In the genomic region with DNA sequence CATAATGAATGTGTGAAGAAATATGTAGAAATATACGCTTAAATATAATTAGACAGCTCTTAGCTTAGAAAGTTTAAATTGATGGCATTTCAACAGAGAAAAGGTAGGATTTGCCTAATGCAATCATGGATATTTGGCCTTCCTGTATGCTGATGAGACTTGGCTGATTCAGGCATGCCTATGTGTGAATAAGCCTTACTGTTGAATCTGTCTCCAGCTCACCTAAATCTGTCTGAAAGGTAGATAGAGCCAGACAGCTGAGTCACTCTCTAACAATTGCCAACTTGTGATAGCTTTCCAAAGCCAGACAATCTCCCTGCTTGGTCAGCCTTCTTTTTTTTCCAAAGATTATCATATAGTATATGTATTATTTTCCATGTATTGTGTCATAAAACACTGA, we compare ENCODE assay signal across 19 cellular contexts.
DNase-seq lines count a peak whose midpoint lies in the region; ATAC-seq and TF ChIP-seq lines count a peak whose summit lies in the region.
"Had no signal": no experiment of that assay in that cellular context is flagged by ENCODE, and none has a peak within 500 bp of the region (broad histone marks: within the 10 kb centered on the region; RNA-seq: fewer than 3 reads in every experiment).

No MANE protein-coding gene starts in this region.

- in situ Hi-C loops in brain microvascular endothelial cell (cut with HindIII; ENCODE audit: low pct_ligation_motif_present, low sequenced_read_pairs): no loop called here

- H3K4me3 ChIP-seq in HUES6 (ENCODE audit: low read depth, low read length) (no peak overlapping the region), brain microvascular endothelial cell (ENCODE audit: low read depth, low read length) (no peak overlapping the region), kidney epithelial cell (ENCODE audit: low read depth, low read length) (no peak overlapping the region)
- H3K4me3 ChIP-seq: GM12878, K562 had no signal

- H3K36me3 ChIP-seq in HUES6 (ENCODE audit: control insufficient read depth, insufficient read depth, low read length) (no peaks in the 10 kb centered on the region), brain microvascular endothelial cell (replicated peaks) (no peaks in the 10 kb centered on the region), kidney epithelial cell (ENCODE audit: control insufficient read depth, insufficient read depth, low read length) (no peaks in the 10 kb centered on the region)
- H3K36me3 ChIP-seq: neutrophil had no signal

- H3K4me3 Mint-ChIP-seq in chondrocyte (ENCODE audit: unreplicated experiment): no peak overlapping the region
- H3K4me3 Mint-ChIP-seq: memory B cell had no signal

- no peak overlapping the region for H3K9ac ChIP-seq in HUES6 (ENCODE audit: low read length)

- H3K36me3 Mint-ChIP-seq in chondrocyte (ENCODE audit: low read depth): no peaks in the 10 kb centered on the region
- H3K36me3 Mint-ChIP-seq: memory B cell had no signal

- no peaks in the 10 kb centered on the region for H3K27me3 Mint-ChIP-seq in chondrocyte (ENCODE audit: low read depth)
- H3K27me3 Mint-ChIP-seq: memory B cell had no signal

- no peak for ATAC-seq in GM21619 (IDR thresholded peaks at IDR 0.05; ENCODE audit: unreplicated experiment)
- ATAC-seq: GM12878, K562 had no signal

- H3K4me1 ChIP-seq in HUES6 (ENCODE audit: control insufficient read depth, insufficient read depth, low read length): no peaks in the 10 kb centered on the region; the same call in 1 of the 2 replicates

- H3K9me3 Mint-ChIP-seq in chondrocyte (ENCODE audit: low read depth): peaks cover 6% of the 10 kb centered on the region

- H3K27ac Mint-ChIP-seq in chondrocyte (ENCODE audit: unreplicated experiment): no peak overlapping the region
- H3K27ac Mint-ChIP-seq: memory B cell had no signal

- H3K27me3 ChIP-seq in HUES6 (ENCODE audit: control insufficient read depth, insufficient read depth, low read length) (no peaks in the 10 kb centered on the region), brain microvascular endothelial cell (replicated peaks) (no peaks in the 10 kb centered on the region), kidney epithelial cell (ENCODE audit: control insufficient read depth, insufficient read depth, low read length) (no peaks in the 10 kb centered on the region)
- H3K27me3 ChIP-seq: neutrophil had no signal

- peak overlapping the region; percentile 8; the same call in 1 of the 2 replicates for H3K27ac ChIP-seq in HUES6 (ENCODE audit: low read depth, low read length)
- H3K27ac ChIP-seq in brain microvascular endothelial cell: no peak overlapping the region
- H3K27ac ChIP-seq: neutrophil had no signal

- peaks cover 55% of the 10 kb centered on the region for H3K4me1 Mint-ChIP-seq in chondrocyte (ENCODE audit: low read depth)
- H3K4me1 Mint-ChIP-seq: memory B cell had no signal

- TF ChIP-seq CTCF in brain microvascular endothelial cell (IDR thresholded peaks at IDR 0.05; ENCODE audit: low read depth, low read length, missing control alignments) (no peak), kidney epithelial cell (IDR thresholded peaks at IDR 0.05; ENCODE audit: insufficient read depth, low read length, poor library complexity, severe bottlenecking) (no peak), chondrocyte (IDR thresholded peaks at IDR 0.05) (no peak)

- peaks cover 11% of the 10 kb centered on the region; the same call in 1 of the 2 replicates for H3K9me3 ChIP-seq in HUES6 (ENCODE audit: control insufficient read depth, insufficient read depth, low read depth, low read length)
- H3K9me3 ChIP-seq: neutrophil had no signal

- DNase-seq in A172 (ENCODE audit: low spot score): peak; percentile 69
- DNase-seq in brain microvascular endothelial cell: peak; percentile 76
- peak; percentile 86 for DNase-seq in kidney epithelial cell (ENCODE audit: low read depth)
- DNase-seq in stimulated activated CD4-positive, alpha-beta T cell treated with anti-CD3 and anti-CD28 coated beads, Interleukin-4, amount 100 ng/mL, for 4 hours: no peak
- DNase-seq in chondrocyte (ENCODE audit: low spot score): no peak
- DNase-seq in AML-193 (lab: John Stamatoyannopoulos, UW): no peak
- DNase-seq: activated CD4-positive, alpha-beta T cell treated with anti-CD3 and anti-CD28 coated beads, Interleukin-2, amount 50 U/mL, for 4 hours; caudate nucleus; hypothalamus; NCI-H1436 treated with DMSO at 0.1 percent for 48 hours; NCI-H510A; RPMI8226; T-helper 9 cell had no signal

Comparison
In these comparisons a context has a peak if more than half of its experiments do, and no peak if none do; other contexts are left out.
1. DNase-seq: peak in A172 (single experiment), brain microvascular endothelial cell (single experiment) and kidney epithelial cell (single experiment); none in stimulated activated CD4-positive, alpha-beta T cell treated with anti-CD3 and anti-CD28 coated beads, Interleukin-4, amount 100 ng/mL, for 4 hours (0 of 2), chondrocyte (single experiment) and AML-193 (0 of 2).